1 cellular context compared by ENCODE assay signal in genomic region chr12:38316391-38317129, GRCh38.
TF ChIP-seq lines count a peak whose summit lies in the region.

Gene ALG10B (plus strand): TSS chr12:38316774. CDS start chr12:38316894, 120 bp downstream.

TF ChIP-seq in K562, 482 proteins besides CTCF, POLR2A, EP300 and RAD21 (continued from another document and continues in another):
- TF ChIP-seq ZFP91 (CRISPR knock-in tag; IDR thresholded peaks at IDR 0.05) (no peak), HIVEP1 (CRISPR knock-in tag; IDR thresholded peaks at IDR 0.05) (no peak), SMAD3 (CRISPR knock-in tag; conservative IDR thresholded peaks at IDR 0.05) (no peak), HOMEZ (CRISPR knock-in tag; IDR thresholded peaks at IDR 0.05) (no peak), ZBTB43 (CRISPR knock-in tag; IDR thresholded peaks at IDR 0.05) (no peak), POLR2B (IDR thresholded peaks at IDR 0.05; ENCODE audit: low read depth, partially characterized antibody) (no peak), CREB5 (CRISPR knock-in tag; IDR thresholded peaks at IDR 0.05) (no peak), PHTF2 (CRISPR knock-in tag; IDR thresholded peaks at IDR 0.05) (no peak), MAFG (tag; conservative IDR thresholded peaks at IDR 0.05) (no peak), RREB1 (CRISPR knock-in tag; IDR thresholded peaks at IDR 0.05) (no peak), SFPQ (IDR thresholded peaks at IDR 0.05; ENCODE audit: low read depth, low read length) (no peak), ZNF764 (CRISPR knock-in tag; IDR thresholded peaks at IDR 0.05; ENCODE audit: low read depth) (no peak), ATF6 (CRISPR knock-in tag; IDR thresholded peaks at IDR 0.05) (no peak), CHCHD3 (CRISPR knock-in tag; IDR thresholded peaks at IDR 0.05) (no peak), ZSCAN32 (CRISPR knock-in tag; IDR thresholded peaks at IDR 0.05) (no peak), ZNF431 (CRISPR knock-in tag; IDR thresholded peaks at IDR 0.05) (no peak), CTCFL (IDR thresholded peaks at IDR 0.05; ENCODE audit: borderline replicate concordance, insufficient read depth, low read depth, low read length, poor library complexity, severe bottlenecking) (no peak), ZNF24 (IDR thresholded peaks at IDR 0.05) (no peak), THRB (CRISPR knock-in tag; conservative IDR thresholded peaks at IDR 0.05) (no peak), ELF1 (tag; IDR thresholded peaks at IDR 0.05) (peak; percentile 71), KLF1 (tag; IDR thresholded peaks at IDR 0.05) (no peak), ZBTB5 (IDR thresholded peaks at IDR 0.05) (no peak), PHB (CRISPR knock-in tag; IDR thresholded peaks at IDR 0.05) (no peak), ASH1L (IDR thresholded peaks at IDR 0.05; ENCODE audit: borderline replicate concordance, low read depth, partially characterized antibody) (no peak), ZBTB11 (CRISPR knock-in tag; IDR thresholded peaks at IDR 0.05) (peak; percentile 87 to 98 (median 97))
